1 cellular context compared by ENCODE assay signal in the genomic region with DNA sequence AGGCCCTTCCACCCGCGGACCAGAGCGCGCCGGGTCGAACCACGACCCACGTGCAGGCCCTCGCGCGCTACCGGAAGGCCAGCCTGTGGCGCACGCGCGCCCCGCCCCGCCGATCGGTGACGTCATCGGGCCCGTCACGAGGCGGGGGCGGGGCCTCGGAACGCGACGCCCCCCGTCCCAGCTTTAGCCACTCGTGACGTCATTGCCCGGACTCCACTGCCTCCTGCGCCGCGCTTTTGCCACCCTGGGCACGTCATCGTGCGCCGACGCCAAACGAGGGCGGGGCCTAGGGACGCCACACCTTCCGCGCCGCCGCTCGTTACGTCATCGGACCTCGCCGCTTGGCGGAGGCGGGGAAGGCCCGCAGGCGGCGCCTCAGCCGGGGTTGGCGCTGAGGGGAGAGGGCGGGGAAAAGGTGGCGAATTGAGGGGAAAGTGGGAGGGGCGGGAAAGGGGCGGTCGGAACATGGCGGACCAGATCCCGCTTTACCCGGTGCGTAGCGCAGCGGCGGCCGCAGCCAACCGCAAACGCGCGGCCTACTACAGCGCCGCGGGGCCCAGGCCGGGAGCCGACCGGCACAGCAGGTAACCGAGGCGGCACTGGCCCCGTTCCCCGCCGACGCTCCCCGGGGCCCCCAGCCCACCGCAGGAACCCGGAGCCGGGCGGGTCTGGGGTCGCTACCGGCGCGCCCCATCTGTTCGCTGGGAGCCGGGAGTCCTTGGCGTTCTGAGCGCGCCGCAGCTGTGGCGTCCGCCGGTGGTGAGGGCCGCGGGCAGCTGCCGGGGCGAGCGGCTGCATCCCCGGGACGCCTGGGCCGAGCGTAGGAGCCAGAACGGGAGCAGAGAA.
TF ChIP-seq lines count a peak whose summit lies in the region.

A gene with protein sequence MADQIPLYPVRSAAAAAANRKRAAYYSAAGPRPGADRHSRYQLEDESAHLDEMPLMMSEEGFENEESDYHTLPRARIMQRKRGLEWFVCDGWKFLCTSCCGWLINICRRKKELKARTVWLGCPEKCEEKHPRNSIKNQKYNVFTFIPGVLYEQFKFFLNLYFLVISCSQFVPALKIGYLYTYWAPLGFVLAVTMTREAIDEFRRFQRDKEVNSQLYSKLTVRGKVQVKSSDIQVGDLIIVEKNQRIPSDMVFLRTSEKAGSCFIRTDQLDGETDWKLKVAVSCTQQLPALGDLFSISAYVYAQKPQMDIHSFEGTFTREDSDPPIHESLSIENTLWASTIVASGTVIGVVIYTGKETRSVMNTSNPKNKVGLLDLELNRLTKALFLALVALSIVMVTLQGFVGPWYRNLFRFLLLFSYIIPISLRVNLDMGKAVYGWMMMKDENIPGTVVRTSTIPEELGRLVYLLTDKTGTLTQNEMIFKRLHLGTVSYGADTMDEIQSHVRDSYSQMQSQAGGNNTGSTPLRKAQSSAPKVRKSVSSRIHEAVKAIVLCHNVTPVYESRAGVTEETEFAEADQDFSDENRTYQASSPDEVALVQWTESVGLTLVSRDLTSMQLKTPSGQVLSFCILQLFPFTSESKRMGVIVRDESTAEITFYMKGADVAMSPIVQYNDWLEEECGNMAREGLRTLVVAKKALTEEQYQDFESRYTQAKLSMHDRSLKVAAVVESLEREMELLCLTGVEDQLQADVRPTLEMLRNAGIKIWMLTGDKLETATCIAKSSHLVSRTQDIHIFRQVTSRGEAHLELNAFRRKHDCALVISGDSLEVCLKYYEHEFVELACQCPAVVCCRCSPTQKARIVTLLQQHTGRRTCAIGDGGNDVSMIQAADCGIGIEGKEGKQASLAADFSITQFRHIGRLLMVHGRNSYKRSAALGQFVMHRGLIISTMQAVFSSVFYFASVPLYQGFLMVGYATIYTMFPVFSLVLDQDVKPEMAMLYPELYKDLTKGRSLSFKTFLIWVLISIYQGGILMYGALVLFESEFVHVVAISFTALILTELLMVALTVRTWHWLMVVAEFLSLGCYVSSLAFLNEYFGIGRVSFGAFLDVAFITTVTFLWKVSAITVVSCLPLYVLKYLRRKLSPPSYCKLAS (plus strand): TSS at position 449 of the 846 bp plus-strand sequence. CDS start 17 bp downstream, at position 466.

TF ChIP-seq in H1, 55 proteins besides CTCF, POLR2A, EP300 and RAD21:
- TF ChIP-seq SP2 (IDR thresholded peaks at IDR 0.05; ENCODE audit: low read length) (no peak), TCF12 (IDR thresholded peaks at IDR 0.05; ENCODE audit: low read depth, low read length) (no peak), MAX (IDR thresholded peaks at IDR 0.05) (peak; percentile 97), SRF (IDR thresholded peaks at IDR 0.05; ENCODE audit: low read depth, low read length) (peak; percentile 90), EGR1 (IDR thresholded peaks at IDR 0.05; ENCODE audit: borderline replicate concordance, low read depth, low read length) (no peak; the same call in 1 of the 2 replicates), TAF1 (IDR thresholded peaks at IDR 0.05; ENCODE audit: low read depth, low read length) (peak; percentile 81), SP4 (IDR thresholded peaks at IDR 0.05; ENCODE audit: low read length) (peak; percentile 95), POLR2AphosphoS5 (IDR thresholded peaks at IDR 0.05; ENCODE audit: low read depth, low read length) (0 out of 2 replicates have a peak, but pooled peaks have one; percentile 34), KDM5A (IDR thresholded peaks at IDR 0.05; ENCODE audit: low read length) (peak; percentile 75; the same call in 1 of the 2 replicates), TBP (IDR thresholded peaks at IDR 0.05; ENCODE audit: low read depth, low read length) (peak; percentile 44; the same call in 1 of the 2 replicates), PHF8 (conservative IDR thresholded peaks at IDR 0.05; ENCODE audit: low read depth, low read length) (peak; percentile 91), KDM4A (IDR thresholded peaks at IDR 0.05; ENCODE audit: low read depth, low read length, severe bottlenecking) (peak; percentile 99), ATF2 (IDR thresholded peaks at IDR 0.05; ENCODE audit: low read length) (peak; percentile 85), TAF7 (optimal IDR thresholded peaks at IDR 0.05; ENCODE audit: borderline replicate concordance, low read depth, low read length) (peak; percentile 87), CTBP2 (IDR thresholded peaks at IDR 0.05; ENCODE audit: borderline replicate concordance, insufficient read depth, insufficient read length, low read length) (no peak), CREB1 (IDR thresholded peaks at IDR 0.05) (peak; percentile 100), CBX5 (IDR thresholded peaks at IDR 0.05; ENCODE audit: low read depth, low read length) (no peak), SIX5 (IDR thresholded peaks at IDR 0.05; ENCODE audit: low read depth, low read length) (no peak), BACH1 (IDR thresholded peaks at IDR 0.05; ENCODE audit: low read length) (peak; percentile 76; the same call in 1 of the 2 replicates), RBBP5 (IDR thresholded peaks at IDR 0.05; ENCODE audit: borderline replicate concordance, low read depth, low read length) (peak; percentile 88; the same call in 1 of the 2 replicates), HDAC2 (IDR thresholded peaks at IDR 0.05; ENCODE audit: borderline replicate concordance in 1 of 2, low read depth in 2 of 2, low read length in 2 of 2) (no peak), BRCA1 (IDR thresholded peaks at IDR 0.05; ENCODE audit: low read depth, low read length) (peak; percentile 50; the same call in 1 of the 2 replicates), JUND (IDR thresholded peaks at IDR 0.05; ENCODE audit: low read length) (peak; percentile 98), JUN (IDR thresholded peaks at IDR 0.05; ENCODE audit: low read depth, low read length) (peak; percentile 79), ASH2L (IDR thresholded peaks at IDR 0.05; ENCODE audit: low read length) (peak; percentile 84), SUZ12 (IDR thresholded peaks at IDR 0.05; ENCODE audit: low read length) (no peak), BCL11A (IDR thresholded peaks at IDR 0.05; ENCODE audit: low read depth in 2 of 2, low read length in 2 of 2) (no peak), TEAD4 (IDR thresholded peaks at IDR 0.05; ENCODE audit: low read depth, low read length) (peak; percentile 26; the same call in 1 of the 2 replicates), RFX5 (IDR thresholded peaks at IDR 0.05; ENCODE audit: borderline replicate concordance, low read depth, low read length) (0 out of 2 replicates have a peak, but pooled peaks have one; percentile 23), SP1 (IDR thresholded peaks at IDR 0.05; ENCODE audit: low read depth, low read length) (peak; percentile 67; the same call in 1 of the 2 replicates), SAP30 (IDR thresholded peaks at IDR 0.05; ENCODE audit: insufficient read depth, insufficient replicate concordance, low read length) (no peak), YY1 (IDR thresholded peaks at IDR 0.05; ENCODE audit: low read depth, low read length) (peak; percentile 91)
- TF ChIP-seq, protein P1, sequence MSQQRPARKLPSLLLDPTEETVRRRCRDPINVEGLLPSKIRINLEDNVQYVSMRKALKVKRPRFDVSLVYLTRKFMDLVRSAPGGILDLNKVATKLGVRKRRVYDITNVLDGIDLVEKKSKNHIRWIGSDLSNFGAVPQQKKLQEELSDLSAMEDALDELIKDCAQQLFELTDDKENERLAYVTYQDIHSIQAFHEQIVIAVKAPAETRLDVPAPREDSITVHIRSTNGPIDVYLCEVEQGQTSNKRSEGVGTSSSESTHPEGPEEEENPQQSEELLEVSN (IDR thresholded peaks at IDR 0.05): peak; percentile 95
- TF ChIP-seq, protein P2, sequence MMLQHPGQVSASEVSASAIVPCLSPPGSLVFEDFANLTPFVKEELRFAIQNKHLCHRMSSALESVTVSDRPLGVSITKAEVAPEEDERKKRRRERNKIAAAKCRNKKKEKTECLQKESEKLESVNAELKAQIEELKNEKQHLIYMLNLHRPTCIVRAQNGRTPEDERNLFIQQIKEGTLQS (IDR thresholded peaks at IDR 0.05; ENCODE audit: insufficient read depth, low read depth, low read length): peak; percentile 96
- TF ChIP-seq, protein P3, sequence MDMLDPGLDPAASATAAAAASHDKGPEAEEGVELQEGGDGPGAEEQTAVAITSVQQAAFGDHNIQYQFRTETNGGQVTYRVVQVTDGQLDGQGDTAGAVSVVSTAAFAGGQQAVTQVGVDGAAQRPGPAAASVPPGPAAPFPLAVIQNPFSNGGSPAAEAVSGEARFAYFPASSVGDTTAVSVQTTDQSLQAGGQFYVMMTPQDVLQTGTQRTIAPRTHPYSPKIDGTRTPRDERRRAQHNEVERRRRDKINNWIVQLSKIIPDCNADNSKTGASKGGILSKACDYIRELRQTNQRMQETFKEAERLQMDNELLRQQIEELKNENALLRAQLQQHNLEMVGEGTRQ (IDR thresholded peaks at IDR 0.05; ENCODE audit: low read length): peak; percentile 38
